23 cellular contexts compared by ENCODE assay signal in the genomic region with DNA sequence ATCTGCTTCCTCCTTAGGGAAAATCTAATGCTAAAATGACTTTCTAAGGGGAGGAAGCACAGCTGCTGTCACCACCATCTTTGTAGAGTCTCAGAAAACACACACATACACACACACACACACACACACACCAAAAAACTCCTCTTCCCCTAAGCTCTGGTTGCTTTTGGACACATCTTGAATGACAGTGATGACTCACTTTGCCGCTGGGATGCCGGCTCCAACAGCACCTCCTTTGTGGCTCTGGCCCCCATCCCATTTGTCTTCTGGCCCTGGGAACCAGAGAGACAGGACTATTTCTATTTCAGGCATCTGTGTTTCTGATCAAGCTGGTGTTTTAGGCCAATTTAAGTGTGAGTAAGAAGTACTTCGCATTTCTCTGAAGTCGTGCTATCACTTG.
A peak's percentile ranks its signal among the peaks of the same experiment; 100 is the strongest.
DNase-seq lines count a peak whose midpoint lies in the region; ATAC-seq, FAIRE-seq and TF ChIP-seq lines count a peak whose summit lies in the region.
"Had no signal": no experiment of that assay in that cellular context is flagged by ENCODE, and none has a peak within 500 bp of the region (broad histone marks: within the 10 kb centered on the region; RNA-seq: fewer than 3 reads in every experiment).

No MANE protein-coding gene starts in this region.

- no peak for TF ChIP-seq CTCF in astrocyte (IDR thresholded peaks at IDR 0.05; ENCODE audit: insufficient read depth, low read depth, low read length)

- H3K9me3 ChIP-seq in astrocyte (ENCODE audit: insufficient read depth, low read depth, low read length) (no peaks in the 10 kb centered on the region), aorta (ENCODE audit: control insufficient read depth, low read length) (no peaks in the 10 kb centered on the region)
- H3K9me3 ChIP-seq: BLaER1 treated with 17β-estradiol and CSF1 and Interleukin-3, amounts not matched to agents 10 nM and 100 nM had no signal

- ATAC-seq in HG02571 (IDR thresholded peaks at IDR 0.05; ENCODE audit: unreplicated experiment) (no peak), aorta (ENCODE audit: low FRiP score) (no peak), GM21447 (IDR thresholded peaks at IDR 0.05; ENCODE audit: unreplicated experiment) (no peak)
- ATAC-seq: HCT116; stimulated activated naive CD8-positive, alpha-beta T cell treated with anti-CD3 and anti-CD28 coated beads, Interleukin-15, Interleukin-2, amounts not matched to agents 100 U/mL and 50 U/mL, for 24 hours had no signal

- H3K9ac ChIP-seq in astrocyte (ENCODE audit: low read length): no peak overlapping the region
- H3K9ac ChIP-seq: BLaER1 treated with 17β-estradiol and CSF1 and Interleukin-3, amounts not matched to agents 10 nM and 100 nM; KMS-11 had no signal

- no peak overlapping the region for H3K4me2 ChIP-seq in astrocyte (ENCODE audit: low read length)
- H3K4me2 ChIP-seq: BLaER1 treated with 17β-estradiol and CSF1 and Interleukin-3, amounts not matched to agents 10 nM and 100 nM; KMS-11 had no signal

- no peak overlapping the region for H3K27ac Mint-ChIP-seq in astrocyte (ENCODE audit: unreplicated experiment)
- H3K27ac Mint-ChIP-seq: activated naive CD4-positive, alpha-beta T cell treated with anti-CD3 and anti-CD28 coated beads, Interleukin-2, amount 10 ng/mL, durations not matched to agents 7 days and 5 days; naive B cell had no signal

- H3K4me3 ChIP-seq in astrocyte (ENCODE audit: insufficient read depth, low read depth, low read length): no peak overlapping the region
- H3K4me3 ChIP-seq in aorta (ENCODE audit: low read length in 2 of 2): no peak overlapping the region
- H3K4me3 ChIP-seq: BLaER1 treated with 17β-estradiol and CSF1 and Interleukin-3, amounts not matched to agents 10 nM and 100 nM; SK-N-MC had no signal

- H3K36me3 ChIP-seq in astrocyte (ENCODE audit: insufficient read depth, low read length): no peaks in the 10 kb centered on the region
- no peaks in the 10 kb centered on the region for H3K36me3 ChIP-seq in aorta (ENCODE audit: control insufficient read depth in 1 of 2, insufficient read depth in 2 of 2, low read length in 1 of 2)
- H3K36me3 ChIP-seq: BLaER1 treated with 17β-estradiol and CSF1 and Interleukin-3, amounts not matched to agents 10 nM and 100 nM had no signal

- 35 to 40% methylated on average over 4 of the region's 4 CpGs for WGBS in aorta, 2 donors

- no peaks in the 10 kb centered on the region for H3K4me1 ChIP-seq in astrocyte (ENCODE audit: insufficient read depth, low read length)
- no peaks in the 10 kb centered on the region for H3K4me1 ChIP-seq in aorta (ENCODE audit: control insufficient read depth in 1 of 2, insufficient read depth in 2 of 2, low read length in 2 of 2)
- H3K4me1 ChIP-seq: BLaER1 treated with 17β-estradiol and CSF1 and Interleukin-3, amounts not matched to agents 10 nM and 100 nM had no signal

- H3K27ac ChIP-seq in astrocyte (ENCODE audit: low read depth, low read length) (no peak overlapping the region), aorta (ENCODE audit: low read depth in 1 of 2, low read length in 2 of 2) (no peak overlapping the region)
- H3K27ac ChIP-seq: BLaER1 treated with 17β-estradiol and CSF1 and Interleukin-3, amounts not matched to agents 10 nM and 100 nM; KMS-11; RWPE1; SK-N-MC had no signal

- H3K27me3 ChIP-seq in astrocyte (ENCODE audit: insufficient read depth, low read length) (peaks cover 4% of the 10 kb centered on the region), aorta (ENCODE audit: control insufficient read depth in 1 of 2, insufficient read depth in 2 of 2, low read length in 1 of 2) (no peaks in the 10 kb centered on the region)
- H3K27me3 ChIP-seq: BLaER1 treated with 17β-estradiol and CSF1 and Interleukin-3, amounts not matched to agents 10 nM and 100 nM had no signal

- intact Hi-C loops in aorta (cut with DNase I): no loop called here

- H3K9me3 Mint-ChIP-seq in astrocyte (ENCODE audit: unreplicated experiment): no peaks in the 10 kb centered on the region
- H3K9me3 Mint-ChIP-seq: activated naive CD4-positive, alpha-beta T cell treated with anti-CD3 and anti-CD28 coated beads, Interleukin-2, amount 10 ng/mL, durations not matched to agents 7 days and 5 days; naive B cell had no signal

- peaks cover 3% of the 10 kb centered on the region for H3K27me3 Mint-ChIP-seq in astrocyte (ENCODE audit: low read depth, unreplicated experiment)
- H3K27me3 Mint-ChIP-seq: activated naive CD4-positive, alpha-beta T cell treated with anti-CD3 and anti-CD28 coated beads, Interleukin-2, amount 10 ng/mL, durations not matched to agents 7 days and 5 days had no signal

- no peaks in the 10 kb centered on the region for H3K4me1 Mint-ChIP-seq in astrocyte (ENCODE audit: low read depth, unreplicated experiment)
- H3K4me1 Mint-ChIP-seq: activated naive CD4-positive, alpha-beta T cell treated with anti-CD3 and anti-CD28 coated beads, Interleukin-2, amount 10 ng/mL, durations not matched to agents 7 days and 5 days; naive B cell had no signal

- H2AFZ ChIP-seq in astrocyte (ENCODE audit: low read depth, low read length): no peak overlapping the region

- FAIRE-seq in astrocyte (lab: Jason Lieb, UNC): no peak
- FAIRE-seq: endothelial cell of umbilical vein had no signal

- no peaks in the 10 kb centered on the region for H4K20me1 ChIP-seq in astrocyte (ENCODE audit: insufficient read depth, low read length)
- H4K20me1 ChIP-seq: BLaER1 treated with 17β-estradiol and CSF1 and Interleukin-3, amounts not matched to agents 10 nM and 100 nM had no signal

- H3K4me3 Mint-ChIP-seq in astrocyte (ENCODE audit: unreplicated experiment): no peak overlapping the region
- H3K4me3 Mint-ChIP-seq: activated naive CD4-positive, alpha-beta T cell treated with anti-CD3 and anti-CD28 coated beads, Interleukin-2, amount 10 ng/mL, durations not matched to agents 7 days and 5 days; naive B cell had no signal

- DNase-seq in COLO829 (ENCODE audit: low spot score) (peak; percentile 71), HT1080 (ENCODE audit: low read depth) (peak; percentile 78), astrocyte (ENCODE audit: low read depth) (peak; percentile 16), myocyte (ENCODE audit: low read depth) (peak; percentile 80), aorta (no peak)
- DNase-seq in stimulated activated CD8-positive, alpha-beta memory T cell treated with anti-CD3 and anti-CD28 coated beads, Interleukin-4, amount 100 ng/mL, for 48 hours: no peak
- DNase-seq: ACHN; activated CD4-positive, alpha-beta T cell treated with anti-CD3 and anti-CD28 coated beads for 4 hours; activated naive CD4-positive, alpha-beta T cell treated with anti-CD3 and anti-CD28 coated beads, Interleukin-2, amount 10 ng/mL, durations not matched to agents 7 days and 5 days; Calu3; mesenchymal stem cell; naive B cell; NCI-H1694 treated with DMSO at 0.1 percent for 48 hours; right cardiac atrium; stimulated activated naive CD8-positive, alpha-beta T cell treated with anti-CD3 and anti-CD28 coated beads, Interleukin-15, Interleukin-2, amounts not matched to agents 100 U/mL and 50 U/mL, for 24 hours had no signal

- no peaks in the 10 kb centered on the region for H3K36me3 Mint-ChIP-seq in astrocyte (ENCODE audit: low read depth, unreplicated experiment)
- H3K36me3 Mint-ChIP-seq: activated naive CD4-positive, alpha-beta T cell treated with anti-CD3 and anti-CD28 coated beads, Interleukin-2, amount 10 ng/mL, durations not matched to agents 7 days and 5 days; naive B cell had no signal

- no peaks in the 10 kb centered on the region for H3K79me2 ChIP-seq in astrocyte (ENCODE audit: insufficient read depth, low read length)

Comparison
In these comparisons a context has a peak if more than half of its experiments do, and no peak if none do; other contexts are left out.
1. DNase-seq: peak in COLO829 (single experiment), HT1080 (single experiment), astrocyte (single experiment) and myocyte (single experiment); none in aorta (0 of 2) and stimulated activated CD8-positive, alpha-beta memory T cell treated with anti-CD3 and anti-CD28 coated beads, Interleukin-4, amount 100 ng/mL, for 48 hours (single experiment).